Comparison of ENCODE assay signal across 8 cellular contexts in the genomic region with DNA sequence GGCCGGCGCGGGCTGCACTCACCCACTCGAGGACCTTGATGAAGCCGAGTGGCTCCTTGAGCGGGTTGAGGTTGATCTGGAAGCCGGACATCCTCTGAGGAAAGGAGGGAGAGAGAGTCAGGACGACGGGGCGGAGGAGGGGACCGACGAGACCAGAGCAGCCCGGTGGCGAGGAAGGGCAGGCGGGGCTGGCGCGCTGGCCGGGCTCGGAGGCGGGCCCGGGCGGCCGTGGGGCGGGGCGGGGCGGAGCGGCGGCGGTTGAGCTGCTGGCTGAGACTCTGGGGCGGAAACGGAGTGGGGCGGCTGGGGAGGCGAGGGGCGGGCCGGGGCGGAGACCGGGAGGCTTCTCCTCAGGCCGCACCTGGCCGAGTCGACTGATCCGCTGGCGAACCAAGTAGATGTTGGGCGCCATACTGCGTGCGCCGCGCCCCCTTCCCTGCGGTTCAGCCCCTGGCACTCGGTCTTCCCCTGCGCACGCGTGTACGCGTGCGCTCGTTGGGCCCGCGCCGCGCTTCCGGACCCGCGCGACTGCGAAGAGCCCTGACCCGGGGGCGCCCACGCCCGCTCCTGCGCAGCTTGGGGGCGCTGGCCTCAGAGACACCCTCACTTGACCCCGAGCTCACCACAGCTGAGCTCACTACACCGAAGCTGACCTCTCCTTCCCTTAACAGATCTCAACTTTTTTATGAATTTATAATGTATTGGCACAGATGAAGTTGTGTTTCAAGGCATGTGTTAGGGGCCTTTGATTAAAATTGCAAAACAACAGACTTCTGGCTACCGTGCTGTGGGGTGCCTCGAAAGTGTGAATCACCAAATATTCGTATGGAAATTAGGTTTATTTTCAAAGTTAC. TPM values are rescaled to one million over a fixed set of nuclear protein-coding genes. Genes with fewer than 3 reads are reported as not detected.
DNase-seq lines count a peak whose midpoint lies in the region; ATAC-seq and TF ChIP-seq lines count a peak whose summit lies in the region.

A gene (minus strand): TSS at position 195 of the 854 bp plus-strand sequence. CDS start 104 bp downstream, at position 91.

- peak; percentile 95 for ATAC-seq in foreskin keratinocyte

- H3K4me1 ChIP-seq in ES-I3 (ENCODE audit: insufficient read depth, low read length) (peaks cover 21% of the 10 kb centered on the region), foreskin keratinocyte (peaks cover 4% of the 10 kb centered on the region), neuronal stem cell (ENCODE audit: control insufficient read depth in 2 of 2, insufficient read depth in 1 of 2, low read depth in 1 of 2, low read length in 2 of 2) (peaks cover 0 to 11% of the 10 kb centered on the region in 2 donors)

- peak within 1 kb of the TSS; percentile 78 for H3K4me2 ChIP-seq in neuronal stem cell (ENCODE audit: insufficient read depth, low read length, poor library complexity, severe bottlenecking)

- WGBS in neuronal stem cell (ENCODE audit: extremely low coverage in 2 of 2, insufficient read length in 2 of 2, insufficient replicate concordance in 1 of 2), 2 donors: no CpG with 5 or more reads among the region's 76 CpGs

- H4K8ac ChIP-seq in neuronal stem cell (ENCODE audit: low read depth, low read length): no peak within 1 kb of the TSS

- H2BK5ac ChIP-seq in neuronal stem cell (ENCODE audit: low read length): no peak within 1 kb of the TSS

- H2AFZ ChIP-seq in neuronal stem cell (ENCODE audit: low read length): peak within 1 kb of the TSS; percentile 95

- peak within 1 kb of the TSS; percentile 58 for H3K14ac ChIP-seq in neuronal stem cell (ENCODE audit: low read length)

- TF ChIP-seq CTCF in foreskin keratinocyte (conservative IDR thresholded peaks at IDR 0.05) (peak; percentile 25), subcutaneous adipose tissue (IDR thresholded peaks at IDR 0.05; ENCODE audit: low read depth) (no peak)

- no peak within 1 kb of the TSS for H2AK5ac ChIP-seq in neuronal stem cell (ENCODE audit: low read depth, low read length)

- H3K4me3 ChIP-seq in H7 (ENCODE audit: insufficient read depth, low read depth, low read length) (peak within 1 kb of the TSS; percentile 83), MG63 (peak within 1 kb of the TSS; percentile 80), neuronal stem cell (ENCODE audit: low read length in 2 of 2) (peak within 1 kb of the TSS; percentile 67 to 89)

- no peak within 1 kb of the TSS for H2BK120ac ChIP-seq in neuronal stem cell (ENCODE audit: low read depth, low read length)

- no peak within 1 kb of the TSS for H2BK12ac ChIP-seq in neuronal stem cell (ENCODE audit: low read length)

- peak; percentile 95 for DNase-seq in H7
- peak; percentile 89 for DNase-seq in MG63
- peak; percentile 37 for DNase-seq in SIG-M5 (lab: John Stamatoyannopoulos, UW)
- peak; percentile 93 for DNase-seq in activated gamma-delta T cell treated with Interleukin-2 at 50 U/mL for 16 hours
- DNase-seq in foreskin keratinocyte: peak; percentile 71 to 83
- DNase-seq in neuronal stem cell (ENCODE audit: low spot score): peak; percentile 82

- peak within 1 kb of the TSS; percentile 98 for H3K9ac ChIP-seq in ES-I3 (ENCODE audit: low read depth, low read length)
- H3K9ac ChIP-seq in neuronal stem cell (ENCODE audit: low read depth, low read length, poor library complexity): peak within 1 kb of the TSS; percentile 90

- no peaks in the 10 kb centered on the region for H3K79me1 ChIP-seq in neuronal stem cell (ENCODE audit: low read depth, low read length)

- H2BK15ac ChIP-seq in neuronal stem cell (ENCODE audit: low read length): peak within 1 kb of the TSS; percentile 74

- H3K9me3 ChIP-seq in ES-I3 (ENCODE audit: control insufficient read depth, insufficient read depth, low read length): no peaks in the 10 kb centered on the region; the same call in 1 of the 2 replicates
- H3K9me3 ChIP-seq in MG63: no peaks in the 10 kb centered on the region
- H3K9me3 ChIP-seq in neuronal stem cell (replicated peaks in 1 of 2; ENCODE audit: control insufficient read depth in 2 of 2, insufficient read depth in 1 of 2, low read depth in 1 of 2, low read length in 2 of 2): no peaks in the 10 kb centered on the region

- H3K36me3 ChIP-seq in ES-I3 (ENCODE audit: insufficient read depth, low read length) (no peaks in the 10 kb centered on the region), H7 (replicated peaks; ENCODE audit: control insufficient read depth, insufficient read depth, low read length) (no peaks in the 10 kb centered on the region), MG63 (no peaks in the 10 kb centered on the region), neuronal stem cell (replicated peaks in 1 of 2; ENCODE audit: control insufficient read depth in 2 of 2, insufficient read depth in 2 of 2, low read length in 2 of 2) (no peaks in the 10 kb centered on the region)

- peak within 1 kb of the TSS; percentile 99 for H3K18ac ChIP-seq in neuronal stem cell (ENCODE audit: low read length)

- peak within 1 kb of the TSS; percentile 70 for H3K23ac ChIP-seq in neuronal stem cell (ENCODE audit: low read depth, low read length, poor library complexity)

- H3K27ac ChIP-seq in foreskin keratinocyte (peak within 1 kb of the TSS; percentile 96), neuronal stem cell (replicated peaks; ENCODE audit: low read length) (peak within 1 kb of the TSS; percentile 93)

- no peak within 1 kb of the TSS for H4K91ac ChIP-seq in neuronal stem cell (ENCODE audit: low read depth, low read length, poor library complexity)

- no peaks in the 10 kb centered on the region for H3K27me3 ChIP-seq in H7 (ENCODE audit: control insufficient read depth, insufficient read depth, low read length)
- H3K27me3 ChIP-seq in MG63: no peaks in the 10 kb centered on the region
- H3K27me3 ChIP-seq in foreskin keratinocyte: no peaks in the 10 kb centered on the region
- peaks cover 0 to 24% (median 2%) of the 10 kb centered on the region in 3 experiments for H3K27me3 ChIP-seq in neuronal stem cell (ENCODE audit: control insufficient read depth in 3 of 3, insufficient read depth in 3 of 3, low read depth in 1 of 3, low read length in 3 of 3)

- no peak within 1 kb of the TSS for H3K4ac ChIP-seq in neuronal stem cell (ENCODE audit: low read length)

RNA-seq across cellular contexts. Expression of the gene that starts here (rescaled TPM):
- 25.2 and 30.7 TPM in 2 replicates for total RNA-seq in H7 (2014; rRNA removed; shearing (Covaris generic))
- total RNA-seq in MG63 (2014; rRNA removed; shearing (Covaris generic); ENCODE audit: low replicate concordance): 27.7 and 42.8 TPM in 2 replicates
- total RNA-seq in foreskin keratinocyte: 94.3 and 98.9 TPM in 2 replicates
- 70.4 and 86.3 TPM in 2 replicates for polyA plus RNA-seq in foreskin keratinocyte
- 24.2 TPM for polyA plus RNA-seq in neuronal stem cell (2013, experiment 1 of 2)
- polyA plus RNA-seq in neuronal stem cell (2013, experiment 2 of 2): 25.2 TPM
- 100 to 1,000 TPM in 1 of 4 donors, 10 to 100 TPM in 3; 85.2 to 136 (median 92.4) TPM for total RNA-seq in subcutaneous adipose tissue

Comparison
In these comparisons a context has a peak if more than half of its experiments do, and no peak if none do; other contexts are left out.
1. Peak in every context shown above with its lines: DNase-seq, ATAC-seq, H3K4me3 ChIP-seq and H3K27ac ChIP-seq.
2. DNase-seq: peak in every context shown above with its lines; median percentile 95 in H7; 93 in activated gamma-delta T cell treated with Interleukin-2 at 50 U/mL for 16 hours; 89 in MG63; 82 in neuronal stem cell; 77 in foreskin keratinocyte; 37 in SIG-M5.